24 cellular contexts compared by ENCODE assay signal in the genomic region with DNA sequence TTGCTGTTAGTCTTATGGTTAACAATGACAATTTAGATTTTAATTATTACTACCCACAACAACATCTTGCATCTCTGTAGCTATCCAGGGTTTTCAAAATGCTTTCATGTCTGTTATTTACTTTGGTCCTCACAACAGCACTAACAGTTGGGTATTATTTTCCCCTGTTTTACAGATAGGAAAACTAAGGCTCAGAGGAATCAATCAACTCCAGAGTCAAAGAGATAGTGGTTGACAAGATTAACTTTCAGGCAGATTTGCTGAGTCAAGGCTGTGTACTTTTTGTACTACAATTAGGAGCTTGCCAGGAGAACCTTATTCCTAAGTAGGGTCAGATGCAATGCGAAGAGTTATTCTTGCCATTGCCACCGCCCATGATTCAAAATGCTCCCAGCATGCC. TPM values are rescaled to one million over a fixed set of nuclear protein-coding genes. Genes with fewer than 3 reads are reported as not detected.
"Had no signal": no experiment of that assay in that cellular context is flagged by ENCODE, and none has a peak within 500 bp of the region (broad histone marks: within the 10 kb centered on the region; RNA-seq: fewer than 3 reads in every experiment).

No MANE protein-coding gene starts in this region.

- H3K36me3 Mint-ChIP-seq: naive B cell; naive thymus-derived CD8-positive, alpha-beta T cell had no signal

- H3K27ac ChIP-seq: coronary artery, dorsolateral prefrontal cortex, esophagus muscularis mucosa, gastrocnemius medialis, heart right ventricle, left lung, lower lobe of right lung had no signal

- H3K4me3 ChIP-seq: coronary artery, dorsolateral prefrontal cortex, esophagus muscularis mucosa, gastrocnemius medialis, heart right ventricle, left lung, lower lobe of right lung, mucosa of descending colon had no signal

- H3K4me1 Mint-ChIP-seq: naive B cell; naive thymus-derived CD8-positive, alpha-beta T cell had no signal

- H3K27ac Mint-ChIP-seq: mesothelial cell of epicardium; naive thymus-derived CD8-positive, alpha-beta T cell had no signal

- H3K4me1 ChIP-seq: esophagus muscularis mucosa, gastrocnemius medialis, left lung, lower lobe of right lung had no signal

- H3K36me3 ChIP-seq: esophagus muscularis mucosa, gastrocnemius medialis, heart right ventricle, left lung, lower lobe of right lung had no signal

- ATAC-seq: gastrocnemius medialis; left lung; left ventricle myocardium superior; lower lobe of right lung; naive thymus-derived CD8-positive, alpha-beta T cell had no signal

- DNase-seq: dermis blood vessel endothelial cell; dorsolateral prefrontal cortex; effector CD4-positive, alpha-beta T cell; effector memory CD4-positive, alpha-beta T cell; foreskin melanocyte; gastrocnemius medialis; glutamatergic neuron; head of caudate nucleus; heart right ventricle; hippocampal formation; left cardiac atrium; left lung; left ventricle myocardium superior; lower lobe of right lung; mesenchymal stem cell; mucosa of descending colon; naive B cell; naive thymus-derived CD8-positive, alpha-beta T cell had no signal

- H3K27me3 Mint-ChIP-seq: naive B cell had no signal

- FAIRE-seq: endothelial cell of umbilical vein, islet of Langerhans, keratinocyte had no signal

- H3K27me3 ChIP-seq: dorsolateral prefrontal cortex, esophagus muscularis mucosa, gastrocnemius medialis, heart right ventricle, left lung had no signal

- H3K4me3 Mint-ChIP-seq: mesothelial cell of epicardium; naive B cell; naive thymus-derived CD8-positive, alpha-beta T cell had no signal

- H3K9me3 ChIP-seq: esophagus muscularis mucosa, gastrocnemius medialis, heart right ventricle, left lung, lower lobe of right lung, mucosa of descending colon had no signal

RNA-seq across cellular contexts. Expression of a gene that starts 49.4 kb away (rescaled TPM):
- polyA plus RNA-seq: naive thymus-derived CD8-positive, alpha-beta T cell had no signal
